Comparison of ENCODE assay signal across 8 cellular contexts in genomic region chr13:76723551-76724232, GRCh38.
DNase-seq lines count a peak whose midpoint lies in the region; TF ChIP-seq lines count a peak whose summit lies in the region.

No MANE protein-coding gene starts in this region.

- no peaks in the 10 kb centered on the region for H3K4me1 Mint-ChIP-seq in activated naive CD4-positive, alpha-beta T cell treated with anti-CD3 and anti-CD28 coated beads for 36 hours (ENCODE audit: low read depth)
- no peaks in the 10 kb centered on the region for H3K4me1 Mint-ChIP-seq in Calu3 (ENCODE audit: low read depth, unreplicated experiment)

- H3K9me3 Mint-ChIP-seq in activated naive CD4-positive, alpha-beta T cell treated with anti-CD3 and anti-CD28 coated beads for 36 hours = no peaks in the 10 kb centered on the region
- no peaks in the 10 kb centered on the region for H3K9me3 Mint-ChIP-seq in Calu3 (ENCODE audit: low read depth, unreplicated experiment)

- no TSS peak for BruUV-seq in Calu3 (replicated peaks; lab: Mats Ljungman, UMichigan)

- intact Hi-C loops in activated naive CD4-positive, alpha-beta T cell treated with anti-CD3 and anti-CD28 coated beads for 36 hours (cut with micrococcal nuclease) = loop anchor here (5.0 kb wide), 1 partner anchor 164 kb away; the partner anchor contains the start of gene KCTD12
- intact Hi-C loops in Calu3 (cut with micrococcal nuclease; ENCODE audit: unreplicated experiment) = no loop called here

- no peaks in the 10 kb centered on the region for H3K27me3 Mint-ChIP-seq in activated naive CD4-positive, alpha-beta T cell treated with anti-CD3 and anti-CD28 coated beads for 36 hours (ENCODE audit: low read depth)
- no peaks in the 10 kb centered on the region for H3K27me3 Mint-ChIP-seq in Calu3 (ENCODE audit: unreplicated experiment)

- CTCF ChIA-PET in activated naive CD4-positive, alpha-beta T cell treated with anti-CD3 and anti-CD28 coated beads for 36 hours (lab: Charles Lee) = interaction anchor here (1.2 kb wide), 1 partner anchor 162 kb away, joined by 5 read pairs; no protein-coding TSS in a partner anchor
- CTCF ChIA-PET in Calu3 (lab: Charles Lee) = no interaction called here

- peak; percentile 25 for DNase-seq in activated naive CD4-positive, alpha-beta T cell treated with anti-CD3 and anti-CD28 coated beads for 36 hours
- no peak for DNase-seq in activated naive CD4-positive, alpha-beta T cell treated with anti-CD3 and anti-CD28 coated beads, Interleukin-2, amount 50 U/mL, for 16 hours
- DNase-seq in NOMO-1 (lab: John Stamatoyannopoulos, UW; ENCODE audit: unreplicated experiment in 2 of 2) (peak; percentile 48 to 58), fibroblast of peridontal ligament (ENCODE audit: extremely low read depth) (peak; percentile 89), pulmonary artery endothelial cell (ENCODE audit: low read depth, low spot score) (peak; percentile 98), NK-92 (lab: John Stamatoyannopoulos, UW; ENCODE audit: unreplicated experiment) (no peak), NCI-H1694 (lab: John Stamatoyannopoulos, UW) (no peak), Calu3 (no peak)

- H3K4me3 Mint-ChIP-seq in activated naive CD4-positive, alpha-beta T cell treated with anti-CD3 and anti-CD28 coated beads for 36 hours = no peak overlapping the region
- no peak overlapping the region for H3K4me3 Mint-ChIP-seq in Calu3 (ENCODE audit: low read depth, unreplicated experiment)

- H3K36me3 Mint-ChIP-seq in activated naive CD4-positive, alpha-beta T cell treated with anti-CD3 and anti-CD28 coated beads for 36 hours (ENCODE audit: low read depth) = no peaks in the 10 kb centered on the region
- no peaks in the 10 kb centered on the region for H3K36me3 Mint-ChIP-seq in Calu3 (ENCODE audit: insufficient read depth, unreplicated experiment)

- TF ChIP-seq CTCF in Calu3 (IDR thresholded peaks at IDR 0.05; ENCODE audit: unreplicated experiment) = no peak

- H3K27ac Mint-ChIP-seq in activated naive CD4-positive, alpha-beta T cell treated with anti-CD3 and anti-CD28 coated beads for 36 hours = no peak overlapping the region
- H3K27ac Mint-ChIP-seq in Calu3 (ENCODE audit: unreplicated experiment) = no peak overlapping the region

Comparison
In these comparisons a context has a peak if more than half of its experiments do, and no peak if none do; other contexts are left out.
1. DNase-seq: peak in activated naive CD4-positive, alpha-beta T cell treated with anti-CD3 and anti-CD28 coated beads for 36 hours (single experiment), NOMO-1 (2 of 2), fibroblast of peridontal ligament (single experiment) and pulmonary artery endothelial cell (single experiment); none in activated naive CD4-positive, alpha-beta T cell treated with anti-CD3 and anti-CD28 coated beads, Interleukin-2, amount 50 U/mL, for 16 hours (single experiment), NK-92 (single experiment), NCI-H1694 (single experiment) and Calu3 (single experiment).